In genomic region chr9:1219284-1219683, GRCh38 we compare ENCODE assay signal across 14 cellular contexts.
DNase-seq lines count a peak whose midpoint lies in the region; ATAC-seq, FAIRE-seq and TF ChIP-seq lines count a peak whose summit lies in the region.
"Had no signal": no experiment of that assay in that cellular context is flagged by ENCODE, and none has a peak within 500 bp of the region (broad histone marks: within the 10 kb centered on the region; RNA-seq: fewer than 3 reads in every experiment).

No MANE protein-coding gene starts in this region.

- ATAC-seq in HG03139 (IDR thresholded peaks at IDR 0.05; ENCODE audit: unreplicated experiment) (no peak), GM21723 (IDR thresholded peaks at IDR 0.05; ENCODE audit: unreplicated experiment) (no peak)
- ATAC-seq: CD8-positive, alpha-beta T cell; GM12878; K562 had no signal

- no peak overlapping the region for H3K4me3 ChIP-seq in bronchial epithelial cell (ENCODE audit: low read depth, low read length)
- H3K4me3 ChIP-seq: BLaER1 treated with 17β-estradiol and CSF1 and Interleukin-3, amounts not matched to agents 10 nM and 100 nM; GM12878; HAP-1; K562 had no signal

- no peak for FAIRE-seq in bronchial epithelial cell (lab: Jason Lieb, UNC)
- FAIRE-seq: GM12878, K562 had no signal

- H3K27me3 ChIP-seq in bronchial epithelial cell (ENCODE audit: control insufficient read depth, insufficient read depth, low read length), result no peaks in the 10 kb centered on the region
- H3K27me3 ChIP-seq: BLaER1 treated with 17β-estradiol and CSF1 and Interleukin-3, amounts not matched to agents 10 nM and 100 nM had no signal

- DNase-seq in EL, result peak; percentile 48
- DNase-seq in HT1080 (ENCODE audit: low read depth), result peak; percentile 67
- peak; percentile 48 for DNase-seq in bronchial epithelial cell (ENCODE audit: low read depth)
- peak; percentile 28 for DNase-seq in kidney tubule cell (ENCODE audit: low spot score)
- no peak for DNase-seq in NOMO-1 (lab: John Stamatoyannopoulos, UW; ENCODE audit: unreplicated experiment in 2 of 2)
- DNase-seq: Calu3; CD8-positive, alpha-beta T cell; DND-41 had no signal

- H3K36me3 ChIP-seq in bronchial epithelial cell (ENCODE audit: control insufficient read depth, insufficient read depth, low read length), result no peaks in the 10 kb centered on the region
- H3K36me3 ChIP-seq: BLaER1 treated with 17β-estradiol and CSF1 and Interleukin-3, amounts not matched to agents 10 nM and 100 nM; HAP-1 had no signal

- TF ChIP-seq CTCF in bronchial epithelial cell (IDR thresholded peaks at IDR 0.05; ENCODE audit: insufficient read depth, low read length, severe bottlenecking), result no peak

Comparison
In these comparisons a context has a peak if more than half of its experiments do, and no peak if none do; other contexts are left out.
1. DNase-seq: peak in EL (single experiment), HT1080 (single experiment), bronchial epithelial cell (single experiment) and kidney tubule cell (single experiment); none in NOMO-1 (0 of 2).